ENCODE assay signal across 8 cellular contexts in genomic region chr6:27872634-27873028, GRCh38. TPM values are rescaled to one million over a fixed set of nuclear protein-coding genes. Genes with fewer than 3 reads are reported as not detected.
DNase-seq lines count a peak whose midpoint lies in the region; ATAC-seq and TF ChIP-seq lines count a peak whose summit lies in the region.

No MANE protein-coding gene starts in this region.

- ATAC-seq in HG03442 (IDR thresholded peaks at IDR 0.05; ENCODE audit: unreplicated experiment) (peak; percentile 8), left colon (peak; percentile 18)

- peaks cover 4% of the 10 kb centered on the region for H3K9me3 Mint-ChIP-seq in activated naive CD8-positive, alpha-beta T cell treated with anti-CD3 and anti-CD28 coated beads for 36 hours

- peak overlapping the region; percentile 97 for H3K27ac Mint-ChIP-seq in activated naive CD8-positive, alpha-beta T cell treated with anti-CD3 and anti-CD28 coated beads for 36 hours

- peak overlapping the region; percentile 83 for H3K4me3 Mint-ChIP-seq in activated naive CD8-positive, alpha-beta T cell treated with anti-CD3 and anti-CD28 coated beads for 36 hours

- peaks cover 5% of the 10 kb centered on the region for H3K27me3 ChIP-seq in thyroid gland

- H3K36me3 ChIP-seq in thyroid gland, result no peaks in the 10 kb centered on the region

- H3K27ac ChIP-seq in thyroid gland, result peak overlapping the region; percentile 11 to 58 (median 35)

- WGBS in thyroid gland, 2 donors, result 0 to 1% methylated on average over 16 of the region's 16 CpGs

- H3K4me3 ChIP-seq in thyroid gland (replicated peaks in 1 of 3), result peak overlapping the region; percentile 14 to 47 (median 35)

- peak; percentile 69 for DNase-seq in NCI-H1092 treated with DMSO at 0.1 percent for 48 hours (lab: John Stamatoyannopoulos, UW)
- no peak for DNase-seq in NCI-H1092 (lab: John Stamatoyannopoulos, UW)
- no peak for DNase-seq in activated naive CD8-positive, alpha-beta T cell treated with anti-CD3 and anti-CD28 coated beads for 36 hours
- no peak for DNase-seq in left colon
- DNase-seq in thyroid gland, result no peak
- DNase-seq in cerebellar nuclear complex (lab: John Stamatoyannopoulos, UW), result no peak
- no peak for DNase-seq in NCI-H446 (lab: John Stamatoyannopoulos, UW)

- intact Hi-C loops in left colon (cut with DNase I, micrococcal nuclease), result no loop called here
- intact Hi-C loops in thyroid gland (cut with DNase I), result no loop called here

- H3K4me1 ChIP-seq in thyroid gland, result peaks cover 3 to 4% of the 10 kb centered on the region in 2 donors

- H3K36me3 Mint-ChIP-seq in activated naive CD8-positive, alpha-beta T cell treated with anti-CD3 and anti-CD28 coated beads for 36 hours, result peaks cover 5% of the 10 kb centered on the region

- no peak for TF ChIP-seq POLR2A in thyroid gland (IDR thresholded peaks at IDR 0.05)

- peaks cover 15% of the 10 kb centered on the region for H3K27me3 Mint-ChIP-seq in activated naive CD8-positive, alpha-beta T cell treated with anti-CD3 and anti-CD28 coated beads for 36 hours

- no peak for TF ChIP-seq CTCF in thyroid gland (IDR thresholded peaks at IDR 0.05)

- H3K9me3 ChIP-seq in thyroid gland, result no peaks in the 10 kb centered on the region

- H3K4me1 Mint-ChIP-seq in activated naive CD8-positive, alpha-beta T cell treated with anti-CD3 and anti-CD28 coated beads for 36 hours, result peaks cover 39% of the 10 kb centered on the region

RNA-seq across cellular contexts. Expression of gene OR2B2, which starts 39.6 kb away (rescaled TPM):
- not detected for total RNA-seq in activated naive CD8-positive, alpha-beta T cell treated with anti-CD3 and anti-CD28 coated beads for 36 hours
- total RNA-seq in left colon, result not detected
- not detected for total RNA-seq in thyroid gland
